Comparison of ENCODE assay signal across 29 cellular contexts in genomic region chr11:90558328-90558865, GRCh38.
"Had no signal": no experiment of that assay in that cellular context is flagged by ENCODE, and none has a peak within 500 bp of the region (broad histone marks: within the 10 kb centered on the region; RNA-seq: fewer than 3 reads in every experiment).

No MANE protein-coding gene starts in this region.

- H3K27ac ChIP-seq: brain microvascular endothelial cell, Peyer's patch, SK-N-MC had no signal

- DNase-seq: activated CD4-positive, alpha-beta T cell treated with anti-CD3 and anti-CD28 coated beads, Interleukin-2, amount 10 ng/mL, durations not matched to agents 24 days and 14 days; activated CD4-positive, alpha-beta T cell treated with anti-CD3 and anti-CD28 coated beads, Interleukin-2, amount 50 U/mL, for 4 hours; activated CD8-positive, alpha-beta T cell treated with anti-CD3 and anti-CD28 coated beads for 36 hours; activated effector memory CD4-positive, alpha-beta T cell treated with anti-CD3 and anti-CD28 coated beads, Interleukin-2, amount 50 U/mL, for 16 hours; activated naive CD4-positive, alpha-beta T cell; activated naive CD4-positive, alpha-beta T cell treated with anti-CD3 and anti-CD28 coated beads, Interleukin-2, amount 50 U/mL, for 16 hours; activated naive CD8-positive, alpha-beta T cell treated with anti-CD3 and anti-CD28 coated beads for 36 hours; activated T-cell treated with anti-CD3 and anti-CD28 coated beads, Interleukin-2, amount 50 U/mL, for 1 hour; activated T-cell treated with anti-CD3 and anti-CD28 coated beads, Interleukin-2, amount 50 U/mL, for 72 hours; amniotic stem cell; brain microvascular endothelial cell; central memory CD4-positive, alpha-beta T cell; Karpas-422; KBM-7; NCI-H1048; NCI-H1105 treated with DMSO at 0.1 percent for 48 hours; NCI-H1436; NCI-H1694; NCI-H1930; NCI-H2081 treated with DMSO at 0.1 percent for 48 hours; NCI-H510A; NCI-H526; NCI-H748 treated with DMSO at 0.1 percent for 48 hours; NK-92 treated with Interleukin-12 subunit alpha and Interleukin-12 subunit beta, amount 100 ng/mL, for 24 hours; PC-3; Peyer's patch; RPMI8226 had no signal

- H3K36me3 ChIP-seq: brain microvascular endothelial cell, Peyer's patch had no signal

- H3K27me3 ChIP-seq: brain microvascular endothelial cell, Peyer's patch had no signal

- H3K4me3 ChIP-seq: Peyer's patch, SK-N-MC had no signal

- ATAC-seq: activated CD8-positive, alpha-beta T cell treated with anti-CD3 and anti-CD28 coated beads for 36 hours; activated T-cell treated with anti-CD3 and anti-CD28 coated beads, Interleukin-2, amount 50 U/mL, for 72 hours; activated T-helper 17 cell treated with anti-CD3 and anti-CD28 coated beads, Interleukin-2, amount 50 U/mL, for 72 hours; PC-3 had no signal

- H3K4me1 ChIP-seq: Peyer's patch had no signal

- H3K9me3 ChIP-seq: Peyer's patch had no signal
